In the genomic region with DNA sequence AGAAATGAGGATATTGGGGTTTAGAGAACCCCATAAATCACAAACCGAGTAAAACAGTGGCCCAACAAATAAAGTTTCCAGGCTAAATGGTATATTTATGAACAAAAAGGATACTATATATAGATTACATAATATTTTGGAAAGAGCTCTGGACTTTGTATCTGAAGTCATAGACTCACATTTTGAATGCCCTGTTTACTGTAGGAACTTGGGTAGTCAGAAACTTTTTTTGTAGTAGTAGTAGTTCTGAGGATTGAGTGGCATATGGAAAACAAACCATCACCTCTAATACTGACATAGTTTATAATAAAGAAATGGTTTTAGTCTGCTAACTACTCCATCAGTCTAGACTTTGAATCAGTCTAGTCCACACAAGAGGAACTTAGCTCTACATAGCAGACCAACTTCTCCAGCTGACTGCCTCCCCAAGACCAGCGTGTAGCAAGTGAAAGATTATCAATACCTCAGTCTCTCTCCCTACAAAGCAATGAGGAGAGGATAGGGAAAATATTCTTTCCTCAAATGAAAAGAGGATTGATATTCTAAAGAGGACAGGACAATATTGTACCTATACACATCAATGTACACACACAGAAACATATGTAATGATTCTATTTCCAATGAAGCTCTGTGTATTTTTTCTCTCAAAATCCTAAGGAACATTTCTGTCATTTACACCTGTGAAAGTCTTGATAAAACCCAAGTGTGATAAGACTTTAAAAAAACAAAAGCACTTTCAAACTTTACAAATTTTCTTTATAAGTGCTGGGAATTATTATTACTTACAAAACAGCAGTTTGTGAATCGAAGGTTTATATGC, we compare ENCODE assay signal across 8 cellular contexts.
"Had no signal": no experiment of that assay in that cellular context is flagged by ENCODE, and none has a peak within 500 bp of the region (broad histone marks: within the 10 kb centered on the region; RNA-seq: fewer than 3 reads in every experiment).

No MANE protein-coding gene starts in this region.

- DNase-seq: GDM1, GF-D8 had no signal

- H3K4me3 ChIP-seq: GM12878 had no signal

- FAIRE-seq: G401.6, GM12878, GM12891, GM12892, GM18507, GM19239 had no signal

- ATAC-seq: GM12878 had no signal
